ENCODE assay signal across 8 cellular contexts in genomic region chr12:32754101-32754500, GRCh38. TPM values are rescaled to one million over a fixed set of nuclear protein-coding genes. Genes with fewer than 3 reads are reported as not detected.
A peak's percentile ranks its signal among the peaks of the same experiment; 100 is the strongest.
DNase-seq lines count a peak whose midpoint lies in the region; ATAC-seq and TF ChIP-seq lines count a peak whose summit lies in the region.

No MANE protein-coding gene starts in this region.

- peak overlapping the region; percentile 86 for H3K4me2 ChIP-seq in Loucy (ENCODE audit: low read depth, low read length, poor library complexity, severe bottlenecking)

- no peak overlapping the region for H2AFZ ChIP-seq in Loucy (ENCODE audit: low read length)

- DNase-seq in CD8-positive, alpha-beta memory T cell = no peak
- DNase-seq in cardiac fibroblast (ENCODE audit: low read depth in 2 of 2) = peak; percentile 22 to 38
- no peak for DNase-seq in naive thymus-derived CD8-positive, alpha-beta T cell
- no peak for DNase-seq in NCI-H2171 treated with DMSO at 0.1 percent for 48 hours (lab: John Stamatoyannopoulos, UW)
- DNase-seq in GF-D8 (lab: John Stamatoyannopoulos, UW) = no peak
- no peak for DNase-seq in COLO668 (lab: John Stamatoyannopoulos, UW; ENCODE audit: unreplicated experiment)

- H3K9ac ChIP-seq in Loucy (ENCODE audit: low read depth, low read length, poor library complexity, severe bottlenecking) = peak overlapping the region; percentile 82

- H3K27me3 ChIP-seq in CD8-positive, alpha-beta memory T cell (ENCODE audit: insufficient read depth, low read length, poor library complexity, severe bottlenecking) = no peaks in the 10 kb centered on the region
- no peaks in the 10 kb centered on the region for H3K27me3 ChIP-seq in Loucy (ENCODE audit: insufficient read depth, low read length, poor library complexity, severe bottlenecking)

- no peaks in the 10 kb centered on the region for H3F3A ChIP-seq in Loucy (ENCODE audit: low read depth)

- no peaks in the 10 kb centered on the region for H3K9me2 ChIP-seq in Loucy (replicated peaks; ENCODE audit: low read depth, low read length)

- H3K9me3 ChIP-seq in CD8-positive, alpha-beta memory T cell (ENCODE audit: low read length) = no peaks in the 10 kb centered on the region
- no peaks in the 10 kb centered on the region for H3K9me3 ChIP-seq in Loucy (ENCODE audit: insufficient read depth, low read depth, low read length)

- peaks cover 24% of the 10 kb centered on the region for H3K36me3 ChIP-seq in CD8-positive, alpha-beta memory T cell (ENCODE audit: insufficient read depth, low read length)
- H3K36me3 ChIP-seq in Loucy (ENCODE audit: insufficient read depth, low read length) = peaks cover 26% of the 10 kb centered on the region; the same call in 1 of the 2 replicates

- no peaks in the 10 kb centered on the region for H3K9me3 Mint-ChIP-seq in CD8-positive, alpha-beta memory T cell
- no peaks in the 10 kb centered on the region for H3K9me3 Mint-ChIP-seq in naive thymus-derived CD8-positive, alpha-beta T cell

- ATAC-seq in naive thymus-derived CD8-positive, alpha-beta T cell = no peak
- ATAC-seq in HG02588 (IDR thresholded peaks at IDR 0.05; ENCODE audit: unreplicated experiment) = no peak

- H3K79me2 ChIP-seq in Loucy (ENCODE audit: insufficient read depth, low read length) = peaks cover 36% of the 10 kb centered on the region

- H3K36me3 Mint-ChIP-seq in CD8-positive, alpha-beta memory T cell = peaks cover 3 to 57% (median 13%) of the 10 kb centered on the region in 3 donors
- H3K36me3 Mint-ChIP-seq in naive thymus-derived CD8-positive, alpha-beta T cell = peaks cover 0 to 46% (median 4%) of the 10 kb centered on the region in 3 donors

- peaks cover 15 to 23% (median 19%) of the 10 kb centered on the region in 3 donors for H3K4me1 Mint-ChIP-seq in CD8-positive, alpha-beta memory T cell
- H3K4me1 Mint-ChIP-seq in naive thymus-derived CD8-positive, alpha-beta T cell = peaks cover 5 to 26% (median 23%) of the 10 kb centered on the region in 4 donors

- POLR2A ChIA-PET in CD8-positive, alpha-beta memory T cell (lab: Charles Lee) = interaction anchor here (0.7 to 1.0 kb wide), 2 partner anchors 1101 to 1430 kb away, joined by 5 to 7 read pairs; no protein-coding TSS in a partner anchor
- POLR2A ChIA-PET in naive thymus-derived CD8-positive, alpha-beta T cell (lab: Charles Lee) = interaction anchor here (3.6 kb wide), 1 partner anchor 1268 kb away, joined by 72 read pairs; the partner anchor contains the start of gene ALG10

- CTCF ChIA-PET in CD8-positive, alpha-beta memory T cell (lab: Charles Lee) = interaction anchor here (1.3 to 4.0 kb wide), 9 partner anchors 8 to 1267 kb away, joined by 3 to 52 read pairs (median 8); partner anchors contain the start of gene ALG10

- H3K27me3 Mint-ChIP-seq in CD8-positive, alpha-beta memory T cell = no peaks in the 10 kb centered on the region
- no peaks in the 10 kb centered on the region for H3K27me3 Mint-ChIP-seq in naive thymus-derived CD8-positive, alpha-beta T cell

- H3K4me3 Mint-ChIP-seq in CD8-positive, alpha-beta memory T cell = peak overlapping the region; percentile 78 to 98 (median 86)
- peak overlapping the region; percentile 78 to 96 (median 91) for H3K4me3 Mint-ChIP-seq in naive thymus-derived CD8-positive, alpha-beta T cell

- H3K4me3 ChIP-seq in CD8-positive, alpha-beta memory T cell (ENCODE audit: low read length) = no peak overlapping the region
- H3K4me3 ChIP-seq in Loucy (ENCODE audit: low read length, poor library complexity, severe bottlenecking) (peak overlapping the region; percentile 80), cardiac fibroblast (replicated peaks in 1 of 2; ENCODE audit: low read depth in 2 of 2, low read length in 2 of 2) (peak overlapping the region; percentile 98 to 100)

- TF ChIP-seq CTCF in Loucy (conservative IDR thresholded peaks at IDR 0.05; ENCODE audit: low read length) (no peak), cardiac fibroblast (IDR thresholded peaks at IDR 0.05; ENCODE audit: low read depth, low read length) (no peak)

- H3K27ac Mint-ChIP-seq in CD8-positive, alpha-beta memory T cell = peak overlapping the region; percentile 33 to 97 (median 84)
- peak overlapping the region; percentile 46 to 98 (median 84) for H3K27ac Mint-ChIP-seq in naive thymus-derived CD8-positive, alpha-beta T cell

- peaks cover 14% of the 10 kb centered on the region for H3K4me1 ChIP-seq in CD8-positive, alpha-beta memory T cell (ENCODE audit: insufficient read depth, low read length)
- H3K4me1 ChIP-seq in Loucy (ENCODE audit: insufficient read depth, low read length, poor library complexity, severe bottlenecking) = peaks cover 21% of the 10 kb centered on the region

- peak overlapping the region; percentile 95 for H3K27ac ChIP-seq in CD8-positive, alpha-beta memory T cell (ENCODE audit: low read depth, low read length)

- H4K20me1 ChIP-seq in Loucy (ENCODE audit: insufficient read depth, low read length, poor library complexity, severe bottlenecking) = peaks cover 16% of the 10 kb centered on the region

RNA-seq across cellular contexts. Expression of gene YARS2, which starts 1.6 kb away (rescaled TPM):
- 10 to 100 TPM; 29.0 to 34.8 TPM for total RNA-seq in CD8-positive, alpha-beta memory T cell
- 18.5 TPM for polyA plus RNA-seq in CD8-positive, alpha-beta memory T cell
- 10 to 100 TPM; 18.5 to 19.2 TPM for total RNA-seq in naive thymus-derived CD8-positive, alpha-beta T cell
- 10 to 100 TPM; 12.4 to 15.3 (median 14.5) TPM for polyA plus RNA-seq in naive thymus-derived CD8-positive, alpha-beta T cell

Comparison
In these comparisons a context has a peak if more than half of its experiments do, and no peak if none do; other contexts are left out.
1. DNase-seq: peak in cardiac fibroblast (2 of 2); none in CD8-positive, alpha-beta memory T cell (0 of 5), naive thymus-derived CD8-positive, alpha-beta T cell (0 of 10), NCI-H2171 treated with DMSO at 0.1 percent for 48 hours (single experiment), GF-D8 (single experiment) and COLO668 (single experiment).